ENCODE assay signal across 1 cellular context in the genomic region with DNA sequence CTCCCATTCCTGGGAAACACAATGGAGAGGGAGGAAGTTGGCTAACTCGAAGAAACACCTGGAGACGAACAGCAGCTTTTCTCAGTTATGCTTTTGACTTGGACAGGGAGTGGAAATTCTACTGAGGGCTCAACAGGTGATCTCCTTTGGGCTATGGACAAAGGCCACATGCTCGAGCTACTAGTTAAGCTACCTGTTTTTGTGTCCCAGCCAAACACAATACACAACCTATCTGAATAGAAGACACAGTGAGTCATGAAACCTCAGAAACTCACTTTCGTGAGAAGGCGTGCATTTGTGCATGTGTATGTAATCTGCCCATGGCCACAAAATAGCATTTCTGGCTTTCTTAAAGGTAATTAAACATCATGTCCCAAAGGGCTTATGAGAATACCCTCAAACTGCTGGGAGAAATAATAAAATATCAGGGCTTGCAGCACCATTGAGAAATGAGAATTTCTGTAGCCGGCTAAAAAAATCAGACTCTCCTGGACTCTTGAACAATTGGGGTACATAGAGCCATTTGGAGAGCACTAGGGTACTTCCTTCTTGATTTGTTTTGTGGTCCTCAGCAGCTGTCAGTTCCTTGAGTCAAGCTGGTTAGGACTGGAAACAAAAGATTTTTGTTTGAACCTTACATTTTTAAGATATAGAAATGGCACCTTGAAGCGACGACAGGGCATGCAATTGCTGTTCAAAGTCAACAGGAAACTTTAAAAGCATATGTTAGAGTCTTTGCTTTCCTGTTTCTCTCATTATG.
TF ChIP-seq lines count a peak whose summit lies in the region.

No MANE protein-coding gene starts in this region.

TF ChIP-seq in H1, 55 proteins besides CTCF, POLR2A, EP300 and RAD21 (continued from another document):
- TF ChIP-seq, protein P1, sequence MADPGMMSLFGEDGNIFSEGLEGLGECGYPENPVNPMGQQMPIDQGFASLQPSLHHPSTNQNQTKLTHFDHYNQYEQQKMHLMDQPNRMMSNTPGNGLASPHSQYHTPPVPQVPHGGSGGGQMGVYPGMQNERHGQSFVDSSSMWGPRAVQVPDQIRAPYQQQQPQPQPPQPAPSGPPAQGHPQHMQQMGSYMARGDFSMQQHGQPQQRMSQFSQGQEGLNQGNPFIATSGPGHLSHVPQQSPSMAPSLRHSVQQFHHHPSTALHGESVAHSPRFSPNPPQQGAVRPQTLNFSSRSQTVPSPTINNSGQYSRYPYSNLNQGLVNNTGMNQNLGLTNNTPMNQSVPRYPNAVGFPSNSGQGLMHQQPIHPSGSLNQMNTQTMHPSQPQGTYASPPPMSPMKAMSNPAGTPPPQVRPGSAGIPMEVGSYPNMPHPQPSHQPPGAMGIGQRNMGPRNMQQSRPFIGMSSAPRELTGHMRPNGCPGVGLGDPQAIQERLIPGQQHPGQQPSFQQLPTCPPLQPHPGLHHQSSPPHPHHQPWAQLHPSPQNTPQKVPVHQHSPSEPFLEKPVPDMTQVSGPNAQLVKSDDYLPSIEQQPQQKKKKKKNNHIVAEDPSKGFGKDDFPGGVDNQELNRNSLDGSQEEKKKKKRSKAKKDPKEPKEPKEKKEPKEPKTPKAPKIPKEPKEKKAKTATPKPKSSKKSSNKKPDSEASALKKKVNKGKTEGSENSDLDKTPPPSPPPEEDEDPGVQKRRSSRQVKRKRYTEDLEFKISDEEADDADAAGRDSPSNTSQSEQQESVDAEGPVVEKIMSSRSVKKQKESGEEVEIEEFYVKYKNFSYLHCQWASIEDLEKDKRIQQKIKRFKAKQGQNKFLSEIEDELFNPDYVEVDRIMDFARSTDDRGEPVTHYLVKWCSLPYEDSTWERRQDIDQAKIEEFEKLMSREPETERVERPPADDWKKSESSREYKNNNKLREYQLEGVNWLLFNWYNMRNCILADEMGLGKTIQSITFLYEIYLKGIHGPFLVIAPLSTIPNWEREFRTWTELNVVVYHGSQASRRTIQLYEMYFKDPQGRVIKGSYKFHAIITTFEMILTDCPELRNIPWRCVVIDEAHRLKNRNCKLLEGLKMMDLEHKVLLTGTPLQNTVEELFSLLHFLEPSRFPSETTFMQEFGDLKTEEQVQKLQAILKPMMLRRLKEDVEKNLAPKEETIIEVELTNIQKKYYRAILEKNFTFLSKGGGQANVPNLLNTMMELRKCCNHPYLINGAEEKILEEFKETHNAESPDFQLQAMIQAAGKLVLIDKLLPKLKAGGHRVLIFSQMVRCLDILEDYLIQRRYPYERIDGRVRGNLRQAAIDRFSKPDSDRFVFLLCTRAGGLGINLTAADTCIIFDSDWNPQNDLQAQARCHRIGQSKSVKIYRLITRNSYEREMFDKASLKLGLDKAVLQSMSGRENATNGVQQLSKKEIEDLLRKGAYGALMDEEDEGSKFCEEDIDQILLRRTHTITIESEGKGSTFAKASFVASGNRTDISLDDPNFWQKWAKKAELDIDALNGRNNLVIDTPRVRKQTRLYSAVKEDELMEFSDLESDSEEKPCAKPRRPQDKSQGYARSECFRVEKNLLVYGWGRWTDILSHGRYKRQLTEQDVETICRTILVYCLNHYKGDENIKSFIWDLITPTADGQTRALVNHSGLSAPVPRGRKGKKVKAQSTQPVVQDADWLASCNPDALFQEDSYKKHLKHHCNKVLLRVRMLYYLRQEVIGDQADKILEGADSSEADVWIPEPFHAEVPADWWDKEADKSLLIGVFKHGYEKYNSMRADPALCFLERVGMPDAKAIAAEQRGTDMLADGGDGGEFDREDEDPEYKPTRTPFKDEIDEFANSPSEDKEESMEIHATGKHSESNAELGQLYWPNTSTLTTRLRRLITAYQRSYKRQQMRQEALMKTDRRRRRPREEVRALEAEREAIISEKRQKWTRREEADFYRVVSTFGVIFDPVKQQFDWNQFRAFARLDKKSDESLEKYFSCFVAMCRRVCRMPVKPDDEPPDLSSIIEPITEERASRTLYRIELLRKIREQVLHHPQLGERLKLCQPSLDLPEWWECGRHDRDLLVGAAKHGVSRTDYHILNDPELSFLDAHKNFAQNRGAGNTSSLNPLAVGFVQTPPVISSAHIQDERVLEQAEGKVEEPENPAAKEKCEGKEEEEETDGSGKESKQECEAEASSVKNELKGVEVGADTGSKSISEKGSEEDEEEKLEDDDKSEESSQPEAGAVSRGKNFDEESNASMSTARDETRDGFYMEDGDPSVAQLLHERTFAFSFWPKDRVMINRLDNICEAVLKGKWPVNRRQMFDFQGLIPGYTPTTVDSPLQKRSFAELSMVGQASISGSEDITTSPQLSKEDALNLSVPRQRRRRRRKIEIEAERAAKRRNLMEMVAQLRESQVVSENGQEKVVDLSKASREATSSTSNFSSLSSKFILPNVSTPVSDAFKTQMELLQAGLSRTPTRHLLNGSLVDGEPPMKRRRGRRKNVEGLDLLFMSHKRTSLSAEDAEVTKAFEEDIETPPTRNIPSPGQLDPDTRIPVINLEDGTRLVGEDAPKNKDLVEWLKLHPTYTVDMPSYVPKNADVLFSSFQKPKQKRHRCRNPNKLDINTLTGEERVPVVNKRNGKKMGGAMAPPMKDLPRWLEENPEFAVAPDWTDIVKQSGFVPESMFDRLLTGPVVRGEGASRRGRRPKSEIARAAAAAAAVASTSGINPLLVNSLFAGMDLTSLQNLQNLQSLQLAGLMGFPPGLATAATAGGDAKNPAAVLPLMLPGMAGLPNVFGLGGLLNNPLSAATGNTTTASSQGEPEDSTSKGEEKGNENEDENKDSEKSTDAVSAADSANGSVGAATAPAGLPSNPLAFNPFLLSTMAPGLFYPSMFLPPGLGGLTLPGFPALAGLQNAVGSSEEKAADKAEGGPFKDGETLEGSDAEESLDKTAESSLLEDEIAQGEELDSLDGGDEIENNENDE (IDR thresholded peaks at IDR 0.05; ENCODE audit: insufficient replicate concordance, low read length): no peak
- TF ChIP-seq TBP (IDR thresholded peaks at IDR 0.05; ENCODE audit: low read depth, low read length) (no peak), CBX5 (IDR thresholded peaks at IDR 0.05; ENCODE audit: low read depth, low read length) (no peak)
